In genomic region chr6:35602133-35602946, GRCh38 we compare ENCODE assay signal across 1 cellular context.
A peak's percentile ranks its signal among the peaks of the same experiment; 100 is the strongest.
TF ChIP-seq lines count a peak whose summit lies in the region.

No MANE protein-coding gene starts in this region.

TF ChIP-seq in HepG2, 621 proteins besides CTCF, POLR2A, EP300 and RAD21 (continued from another document):
- TF ChIP-seq, protein P1, sequence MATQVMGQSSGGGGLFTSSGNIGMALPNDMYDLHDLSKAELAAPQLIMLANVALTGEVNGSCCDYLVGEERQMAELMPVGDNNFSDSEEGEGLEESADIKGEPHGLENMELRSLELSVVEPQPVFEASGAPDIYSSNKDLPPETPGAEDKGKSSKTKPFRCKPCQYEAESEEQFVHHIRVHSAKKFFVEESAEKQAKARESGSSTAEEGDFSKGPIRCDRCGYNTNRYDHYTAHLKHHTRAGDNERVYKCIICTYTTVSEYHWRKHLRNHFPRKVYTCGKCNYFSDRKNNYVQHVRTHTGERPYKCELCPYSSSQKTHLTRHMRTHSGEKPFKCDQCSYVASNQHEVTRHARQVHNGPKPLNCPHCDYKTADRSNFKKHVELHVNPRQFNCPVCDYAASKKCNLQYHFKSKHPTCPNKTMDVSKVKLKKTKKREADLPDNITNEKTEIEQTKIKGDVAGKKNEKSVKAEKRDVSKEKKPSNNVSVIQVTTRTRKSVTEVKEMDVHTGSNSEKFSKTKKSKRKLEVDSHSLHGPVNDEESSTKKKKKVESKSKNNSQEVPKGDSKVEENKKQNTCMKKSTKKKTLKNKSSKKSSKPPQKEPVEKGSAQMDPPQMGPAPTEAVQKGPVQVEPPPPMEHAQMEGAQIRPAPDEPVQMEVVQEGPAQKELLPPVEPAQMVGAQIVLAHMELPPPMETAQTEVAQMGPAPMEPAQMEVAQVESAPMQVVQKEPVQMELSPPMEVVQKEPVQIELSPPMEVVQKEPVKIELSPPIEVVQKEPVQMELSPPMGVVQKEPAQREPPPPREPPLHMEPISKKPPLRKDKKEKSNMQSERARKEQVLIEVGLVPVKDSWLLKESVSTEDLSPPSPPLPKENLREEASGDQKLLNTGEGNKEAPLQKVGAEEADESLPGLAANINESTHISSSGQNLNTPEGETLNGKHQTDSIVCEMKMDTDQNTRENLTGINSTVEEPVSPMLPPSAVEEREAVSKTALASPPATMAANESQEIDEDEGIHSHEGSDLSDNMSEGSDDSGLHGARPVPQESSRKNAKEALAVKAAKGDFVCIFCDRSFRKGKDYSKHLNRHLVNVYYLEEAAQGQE (IDR thresholded peaks at IDR 0.05; ENCODE audit: borderline replicate concordance in 1 of 2, low read depth in 1 of 2, low read length in 2 of 2): no peak
- TF ChIP-seq, protein P2, sequence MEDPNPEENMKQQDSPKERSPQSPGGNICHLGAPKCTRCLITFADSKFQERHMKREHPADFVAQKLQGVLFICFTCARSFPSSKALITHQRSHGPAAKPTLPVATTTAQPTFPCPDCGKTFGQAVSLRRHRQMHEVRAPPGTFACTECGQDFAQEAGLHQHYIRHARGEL (CRISPR knock-in tag; IDR thresholded peaks at IDR 0.05): no peak
- TF ChIP-seq HNF1A (IDR thresholded peaks at IDR 0.05; ENCODE audit: low read depth): 0 out of 2 replicates have a peak, but pooled peaks have one; percentile 10
- no peak for TF ChIP-seq HNF1A (CRISPR knock-in tag; IDR thresholded peaks at IDR 0.05; ENCODE audit: borderline replicate concordance)
- TF ChIP-seq ZNF510 (CRISPR knock-in tag; IDR thresholded peaks at IDR 0.05; ENCODE audit: low read depth): no peak
- TF ChIP-seq ZNF432 (CRISPR knock-in tag; IDR thresholded peaks at IDR 0.05; ENCODE audit: borderline replicate concordance): no peak
- TF ChIP-seq SMC3 (IDR thresholded peaks at IDR 0.05; ENCODE audit: low read length): no peak
- peak; percentile 33; the same call in 1 of the 2 replicates for TF ChIP-seq ZNF264 (CRISPR knock-in tag; IDR thresholded peaks at IDR 0.05)
- no peak for TF ChIP-seq TCF7 (IDR thresholded peaks at IDR 0.05; ENCODE audit: low read depth)
- TF ChIP-seq SMAD1 (CRISPR knock-in tag; IDR thresholded peaks at IDR 0.05; ENCODE audit: borderline replicate concordance, low read depth): no peak
- TF ChIP-seq ETV6 (CRISPR knock-in tag; conservative IDR thresholded peaks at IDR 0.05): no peak
